ENCODE assay signal across 26 cellular contexts in the genomic region with DNA sequence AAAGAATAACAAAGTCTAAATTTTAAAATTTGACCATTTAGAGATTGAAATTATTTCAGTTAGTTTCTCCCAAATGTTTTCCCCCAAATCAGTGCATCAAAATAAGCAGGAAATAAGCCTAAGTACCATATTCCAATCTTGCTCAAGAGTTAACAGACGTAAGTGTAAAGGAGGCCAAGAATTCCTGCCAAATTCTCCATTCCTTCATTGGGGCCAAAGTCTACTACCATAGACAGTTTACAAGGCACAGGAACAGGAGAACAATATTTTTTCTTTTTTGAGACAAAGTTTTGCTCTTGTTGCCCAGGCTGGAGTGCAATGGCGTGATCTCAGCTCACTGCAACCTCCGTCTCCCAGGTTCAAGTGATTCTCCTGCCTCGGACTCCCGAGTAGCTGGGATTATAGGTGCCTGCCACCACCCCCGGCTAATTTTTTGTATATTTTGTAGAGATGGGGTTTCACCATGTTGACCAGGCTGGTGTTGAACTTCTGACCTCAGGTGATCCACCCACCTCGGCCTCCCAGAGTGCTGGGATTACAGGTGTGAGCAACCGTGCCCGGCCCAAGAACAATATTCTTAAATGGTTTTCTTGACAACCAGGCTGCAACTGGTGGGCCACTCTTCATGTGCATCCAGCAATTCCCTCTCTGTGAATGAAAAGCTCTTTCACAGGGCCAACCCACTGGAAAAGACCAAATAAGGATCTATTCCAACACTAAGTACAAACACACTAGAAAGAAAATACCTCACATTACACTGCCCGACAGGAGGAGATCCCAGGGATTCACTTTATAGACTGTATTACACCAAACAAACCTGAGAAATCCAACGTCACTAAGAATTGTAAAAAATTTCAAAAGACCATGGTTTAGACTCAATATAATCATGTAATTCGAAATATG.
"Had no signal": no experiment of that assay in that cellular context is flagged by ENCODE, and none has a peak within 500 bp of the region (broad histone marks: within the 10 kb centered on the region; RNA-seq: fewer than 3 reads in every experiment).

No MANE protein-coding gene starts in this region.

- H3K27me3 Mint-ChIP-seq: activated naive CD4-positive, alpha-beta T cell treated with anti-CD3 and anti-CD28 coated beads, Interleukin-2, amount 50 U/mL, for 24 hours; activated T-cell treated with anti-CD3 and anti-CD28 coated beads, Interleukin-2, amount 50 U/mL, for 24 hours had no signal

- H3K4me3 Mint-ChIP-seq: activated CD8-positive, alpha-beta T cell treated with anti-CD3 and anti-CD28 coated beads, Interleukin-2, amount 10 ng/mL, durations not matched to agents 7 days and 5 days; activated naive CD4-positive, alpha-beta T cell treated with anti-CD3 and anti-CD28 coated beads, Interleukin-2, amount 50 U/mL, for 24 hours; activated T-cell treated with anti-CD3 and anti-CD28 coated beads, Interleukin-2, amount 50 U/mL, for 24 hours; activated T-helper 1 cell treated with anti-CD3 and anti-CD28 coated beads, Interleukin-12 subunit alpha, Interleukin-12 subunit beta, Interleukin-2, Interleukin-4 antibody, amounts not matched to agents 30 ng/mL and 10 ng/mL and 1 ng/mL, durations not matched to agents 14 hours and 24 hours and 36 hours; T-helper 1 cell treated with Interleukin-12 subunit alpha and Interleukin-12 subunit beta and Interleukin-4 antibody, amounts not matched to agents 30 μg/mL and 1 μg/mL, for 36 hours had no signal

- H3K4me3 ChIP-seq: ascending aorta, body of pancreas had no signal

- H3K27ac Mint-ChIP-seq: activated CD8-positive, alpha-beta T cell treated with anti-CD3 and anti-CD28 coated beads, Interleukin-2, amount 10 ng/mL, durations not matched to agents 7 days and 5 days; activated naive CD4-positive, alpha-beta T cell treated with anti-CD3 and anti-CD28 coated beads, Interleukin-2, amount 50 U/mL, for 24 hours; activated T-cell treated with anti-CD3 and anti-CD28 coated beads, Interleukin-2, amount 50 U/mL, for 24 hours; activated T-helper 1 cell treated with anti-CD3 and anti-CD28 coated beads, Interleukin-12 subunit alpha, Interleukin-12 subunit beta, Interleukin-2, Interleukin-4 antibody, amounts not matched to agents 30 ng/mL and 10 ng/mL and 1 ng/mL, durations not matched to agents 14 hours and 24 hours and 36 hours; T-helper 1 cell treated with Interleukin-12 subunit alpha and Interleukin-12 subunit beta and Interleukin-4 antibody, amounts not matched to agents 30 μg/mL and 1 μg/mL, for 36 hours had no signal

- H3K4me1 Mint-ChIP-seq: activated naive CD4-positive, alpha-beta T cell treated with anti-CD3 and anti-CD28 coated beads, Interleukin-2, amount 50 U/mL, for 24 hours had no signal

- DNase-seq: activated CD4-positive, alpha-beta T cell treated with anti-CD3 and anti-CD28 coated beads for 48 hours; activated CD4-positive, alpha-beta T cell treated with anti-CD3 and anti-CD28 coated beads, Interleukin-2, amount 50 U/mL, for 4 hours; activated CD8-positive, alpha-beta memory T cell treated with anti-CD3 and anti-CD28 coated beads, Interleukin-2, amount 50 U/mL, for 48 hours; activated CD8-positive, alpha-beta T cell treated with anti-CD3 and anti-CD28 coated beads, Interleukin-2, amount 10 ng/mL, durations not matched to agents 7 days and 5 days; activated effector memory CD4-positive, alpha-beta T cell treated with Interleukin-2 at 50 U/mL for 16 hours; activated naive CD4-positive, alpha-beta T cell; activated T-cell treated with anti-CD3 and anti-CD28 coated beads, Interleukin-2, amount 50 U/mL, for 24 hours; body of pancreas; MV-4-11; NCI-H1092 treated with DMSO at 0.1 percent for 48 hours; NCI-H1417 treated with DMSO at 0.1 percent for 48 hours; NCI-H1694; NCI-H2029; NCI-H2107; NCI-H2171 treated with DMSO at 0.1 percent for 48 hours; NCI-H226; NCI-H526 treated with DMSO at 0.1 percent for 48 hours; NCI-H82; OCI-M1; SHP77 treated with DMSO at 0.1 percent for 48 hours had no signal

- ATAC-seq: activated CD4-positive, CD25-positive, alpha-beta regulatory T cell treated with anti-CD3 and anti-CD28 coated beads, Interleukin-2, amount 50 U/mL, for 24 hours; activated CD8-positive, alpha-beta T cell treated with anti-CD3 and anti-CD28 coated beads, Interleukin-2, amount 10 ng/mL, durations not matched to agents 7 days and 5 days; body of pancreas; Panc1 had no signal
